Comparison of ENCODE assay signal across 8 cellular contexts in genomic region chr17:58006563-58006923, GRCh38. TPM values are rescaled to one million over a fixed set of nuclear protein-coding genes. Genes with fewer than 3 reads are reported as not detected.
DNase-seq lines count a peak whose midpoint lies in the region; FAIRE-seq and TF ChIP-seq lines count a peak whose summit lies in the region.

No MANE protein-coding gene starts in this region.

- peak overlapping the region; percentile 100 for H3K4me3 ChIP-seq in SK-N-MC
- peak overlapping the region; percentile 75 for H3K4me3 ChIP-seq in cardiac muscle cell

- H3K27ac ChIP-seq in SK-N-MC = peak overlapping the region; percentile 99
- peak overlapping the region; percentile 97 for H3K27ac ChIP-seq in cardiac muscle cell

- DNase-seq in SIG-M5 treated with dmso at 0.1 percent for 504 hours (lab: John Stamatoyannopoulos, UW; ENCODE audit: unreplicated experiment) = peak; percentile 78
- DNase-seq in SIG-M5 (lab: John Stamatoyannopoulos, UW) = no peak
- DNase-seq in LHCN-M2 (ENCODE audit: low read depth) = peak; percentile 77
- no peak for DNase-seq in SK-N-MC (ENCODE audit: low read depth, low spot score)
- peak; percentile 44 for DNase-seq in activated naive CD8-positive, alpha-beta T cell treated with anti-CD3 and anti-CD28 coated beads, Interleukin-2, amount 50 U/mL, for 16 hours (ENCODE audit: low read depth, low spot score)
- DNase-seq in cardiac muscle cell (ENCODE audit: low read depth in 1 of 2, low spot score in 1 of 2) = peak; percentile 83 to 87
- peak; percentile 65 for DNase-seq in pons (ENCODE audit: low spot score)
- peak; percentile 80 for DNase-seq in urothelium cell line (ENCODE audit: low spot score)

- peak overlapping the region; percentile 100 for H3K9ac ChIP-seq in SK-N-MC (ENCODE audit: insufficient read length)

- peaks cover 18% of the 10 kb centered on the region for H3K4me1 ChIP-seq in cardiac muscle cell (ENCODE audit: low read depth)

- no peaks in the 10 kb centered on the region for H3K27me3 ChIP-seq in cardiac muscle cell

- H3K9me3 ChIP-seq in SK-N-MC (ENCODE audit: low read depth, low read length) (no peaks in the 10 kb centered on the region), cardiac muscle cell (ENCODE audit: low read depth) (no peaks in the 10 kb centered on the region)

- H3K36me3 ChIP-seq in SK-N-MC (ENCODE audit: insufficient read depth, low read length) (peaks cover 53% of the 10 kb centered on the region), cardiac muscle cell (peaks cover 37% of the 10 kb centered on the region)

- TF ChIP-seq CTCF in cardiac muscle cell (IDR thresholded peaks at IDR 0.05; ENCODE audit: low read depth, low read length) = no peak

- FAIRE-seq in urothelium cell line (lab: Jason Lieb, UNC) = no peak

RNA-seq across cellular contexts. Expression of gene SRSF1, which starts 0.5 kb away (rescaled TPM):
- total RNA-seq in LHCN-M2 (2014; rRNA removed) (373 and 386 TPM in 2 replicates), cardiac muscle cell (209 and 235 TPM in 2 replicates)
- polyA plus RNA-seq in LHCN-M2 (2012) = 153 TPM
- polyA plus RNA-seq in cardiac muscle cell = 127 and 146 TPM in 2 replicates

RNA-seq across cellular contexts. Expression of gene VEZF1, which starts 18.5 kb away (rescaled TPM):
- total RNA-seq in LHCN-M2 (2014; rRNA removed) = 60.3 and 65.2 TPM in 2 replicates
- 23.7 TPM for polyA plus RNA-seq in LHCN-M2 (2012)
- total RNA-seq in cardiac muscle cell = 29.7 and 37.3 TPM in 2 replicates
- 18.5 and 22.3 TPM in 2 replicates for polyA plus RNA-seq in cardiac muscle cell

RNA-seq across cellular contexts. Expression of gene CUEDC1, which starts 51.3 kb away (rescaled TPM):
- total RNA-seq in LHCN-M2 (2014; rRNA removed) = 22.9 and 29.6 TPM in 2 replicates
- polyA plus RNA-seq in LHCN-M2 (2012) = 56.4 TPM
- 14.8 and 18.3 TPM in 2 replicates for total RNA-seq in cardiac muscle cell
- polyA plus RNA-seq in cardiac muscle cell = 10.9 and 15.3 TPM in 2 replicates

Comparison
In these comparisons a context has a peak if more than half of its experiments do, and no peak if none do; other contexts are left out.
1. DNase-seq: peak in SIG-M5 treated with dmso at 0.1 percent for 504 hours (single experiment), LHCN-M2 (single experiment), activated naive CD8-positive, alpha-beta T cell treated with anti-CD3 and anti-CD28 coated beads, Interleukin-2, amount 50 U/mL, for 16 hours (single experiment), cardiac muscle cell (2 of 2), pons (single experiment) and urothelium cell line (single experiment); none in SIG-M5 (single experiment) and SK-N-MC (single experiment).